Comparison of ENCODE assay signal across 24 cellular contexts in genomic region chr3:176647988-176648387, GRCh38.
A peak's percentile ranks its signal among the peaks of the same experiment; 100 is the strongest.
DNase-seq lines count a peak whose midpoint lies in the region; ATAC-seq, FAIRE-seq and TF ChIP-seq lines count a peak whose summit lies in the region.
"Had no signal": no experiment of that assay in that cellular context is flagged by ENCODE, and none has a peak within 500 bp of the region (broad histone marks: within the 10 kb centered on the region; RNA-seq: fewer than 3 reads in every experiment).

No MANE protein-coding gene starts in this region.

- intact Hi-C loops in HepG2 (cut with micrococcal nuclease; ENCODE audit: unreplicated experiment) (no loop called here), right lobe of liver (cut with DNase I) (no loop called here), K562 (cut with micrococcal nuclease) (no loop called here)

- FAIRE-seq in HepG2 (lab: Jason Lieb, UNC) (no peak), K562 (lab: Jason Lieb, UNC) (no peak)
- FAIRE-seq: GM12878, GM12892, GM18507 had no signal

- H3K27ac ChIP-seq in HepG2 (ENCODE audit: extremely low read length, insufficient read depth, low read length) (no peak overlapping the region), right lobe of liver (no peak overlapping the region), K562 (ENCODE audit: extremely low read depth, low read depth, low read length) (no peak overlapping the region)
- H3K27ac ChIP-seq: 22Rv1, BLaER1 had no signal

- H3K36me3 ChIP-seq in HepG2 (replicated peaks in 1 of 2; ENCODE audit: control insufficient read depth in 1 of 2, insufficient read depth in 2 of 2, low read length in 2 of 2) (no peaks in the 10 kb centered on the region), right lobe of liver (no peaks in the 10 kb centered on the region), K562 (ENCODE audit: control insufficient read depth, insufficient read depth, low read length) (no peaks in the 10 kb centered on the region)
- H3K36me3 ChIP-seq: BE2C, BLaER1 had no signal

- H3K9me3 ChIP-seq in HepG2 (ENCODE audit: low read length) (no peaks in the 10 kb centered on the region), right lobe of liver (no peaks in the 10 kb centered on the region), K562 (replicated peaks; ENCODE audit: control insufficient read depth, insufficient read depth, low read depth, low read length) (no peaks in the 10 kb centered on the region)
- H3K9me3 ChIP-seq: BE2C, BLaER1 had no signal

- TF ChIP-seq POLR2A in HepG2 (IDR thresholded peaks at IDR 0.05; ENCODE audit: insufficient read depth in 1 of 2, low read depth in 2 of 2, low read length in 2 of 2), result no peak
- no peak for TF ChIP-seq POLR2A in right lobe of liver (IDR thresholded peaks at IDR 0.05)
- no peak for TF ChIP-seq POLR2A in K562 (conservative IDR thresholded peaks at IDR 0.05)

- no peaks in the 10 kb centered on the region for H4K20me1 ChIP-seq in HepG2 (ENCODE audit: insufficient read depth, low read length)
- no peaks in the 10 kb centered on the region for H4K20me1 ChIP-seq in K562 (replicated peaks; ENCODE audit: control insufficient read depth, insufficient read depth, low read length)
- H4K20me1 ChIP-seq: BLaER1 had no signal

- TF ChIP-seq RAD21 in HepG2 (CRISPR knock-in tag; IDR thresholded peaks at IDR 0.05) (no peak), K562 (CRISPR knock-in tag; conservative IDR thresholded peaks at IDR 0.05 in 1 of 2, IDR thresholded peaks at IDR 0.05 in 1 of 2) (no peak)

- H3K79me2 ChIP-seq in HepG2 (ENCODE audit: insufficient read depth, low read length) (no peaks in the 10 kb centered on the region), K562 (ENCODE audit: control insufficient read depth, insufficient read depth, low read length) (no peaks in the 10 kb centered on the region)

- H3K4me3 ChIP-seq in HepG2 (replicated peaks in 1 of 3; ENCODE audit: insufficient read depth in 1 of 3, low read depth in 2 of 3, low read length in 3 of 3) (no peak overlapping the region), right lobe of liver (no peak overlapping the region), K562 (no peak overlapping the region)
- H3K4me3 ChIP-seq: BLaER1, GM12878 had no signal

- H3K4me2 ChIP-seq in HepG2 (ENCODE audit: low read depth, low read length) (no peak overlapping the region), K562 (ENCODE audit: insufficient read depth, low read length) (no peak overlapping the region)
- H3K4me2 ChIP-seq: BLaER1 had no signal

- DNase-seq in HepG2 (ENCODE audit: low spot score) (no peak), right lobe of liver (no peak), K562 (ENCODE audit: extremely low read depth in 1 of 4, low spot score in 3 of 4) (no peak), NCI-H2227 treated with DMSO at 0.1 percent for 48 hours (lab: John Stamatoyannopoulos, UW) (no peak)
- DNase-seq: ACHN; BE2C; C1 segment of cervical spinal cord; CD4-positive, alpha-beta memory T cell; CD4-positive, CD25-positive, alpha-beta regulatory T cell; CD8-positive, alpha-beta memory T cell; COR-L47; DMS 273 treated with DMSO at 0.1 percent for 48 hours; DMS153; DMS53; DMS79; DND-41; EL; GDM1 had no signal

- no peak for TF ChIP-seq CTCF in HepG2 (CRISPR knock-in tag; IDR thresholded peaks at IDR 0.05)
- no peak for TF ChIP-seq CTCF in right lobe of liver (IDR thresholded peaks at IDR 0.05)
- TF ChIP-seq CTCF in K562 (IDR thresholded peaks at IDR 0.05 in 2 of 3, conservative IDR thresholded peaks at IDR 0.05 in 1 of 3; ENCODE audit: insufficient read depth in 2 of 3, low read depth in 1 of 3, low read length in 3 of 3), result no peak

- H3K4me1 ChIP-seq in HepG2 (ENCODE audit: insufficient read depth, low read length) (no peaks in the 10 kb centered on the region), right lobe of liver (no peaks in the 10 kb centered on the region), K562 (replicated peaks in 1 of 2; ENCODE audit: control insufficient read depth in 2 of 2, insufficient read depth in 2 of 2, low read length in 2 of 2) (no peaks in the 10 kb centered on the region)
- H3K4me1 ChIP-seq: BE2C, BLaER1 had no signal

- BruUV-seq in HepG2 (replicated peaks; lab: Mats Ljungman, UMichigan) (no TSS peak), K562 (replicated peaks; lab: Mats Ljungman, UMichigan) (no TSS peak)

- H2AFZ ChIP-seq in HepG2 (ENCODE audit: low read length) (no peak overlapping the region), K562 (ENCODE audit: low read depth, low read length) (no peak overlapping the region)

- ATAC-seq in HepG2 (no peak), right lobe of liver (no peak), K562 (no peak), GM19463 (IDR thresholded peaks at IDR 0.05; ENCODE audit: unreplicated experiment) (no peak)
- ATAC-seq: GM12878 had no signal

- CTCF ChIA-PET in HepG2 (lab: Yijun Ruan, JAX; ENCODE audit: low intra/inter-chr PET ratio, low total read pairs), result no interaction called here
- CTCF ChIA-PET in K562 (lab: Yijun Ruan, JAX; ENCODE audit: low intra/inter-chr PET ratio), result no interaction called here

- H3K9ac ChIP-seq in HepG2 (ENCODE audit: insufficient read depth, low read depth, low read length) (no peak overlapping the region), K562 (ENCODE audit: insufficient read depth in 1 of 2, low read depth in 2 of 2, low read length in 2 of 2) (no peak overlapping the region)
- H3K9ac ChIP-seq: BLaER1 had no signal

- in situ Hi-C loops in HepG2 (cut with HindIII; ENCODE audit: extremely low pct_ligation_motif_present, low pct_unique_long_range_greater_than_20kb), result no loop called here
- in situ Hi-C loops in K562 (cut with MboI), result no loop called here

- POLR2A ChIA-PET in HepG2 (lab: Yijun Ruan, JAX), result no interaction called here
- POLR2A ChIA-PET in K562 (lab: Yijun Ruan, JAX), result no interaction called here

- TF ChIP-seq EP300 in HepG2 (IDR thresholded peaks at IDR 0.05; ENCODE audit: low read depth in 2 of 2, low read length in 2 of 2), result no peak
- no peak for TF ChIP-seq EP300 in HepG2 (CRISPR knock-in tag; IDR thresholded peaks at IDR 0.05; ENCODE audit: borderline replicate concordance)
- TF ChIP-seq EP300 in K562 (IDR thresholded peaks at IDR 0.05; ENCODE audit: low read length), result no peak

- no peaks in the 10 kb centered on the region for H3K9me1 ChIP-seq in K562 (ENCODE audit: control insufficient read depth, insufficient read depth, low read length)

- no peaks in the 10 kb centered on the region for H3K27me3 ChIP-seq in HepG2 (ENCODE audit: control insufficient read depth in 1 of 2, insufficient read depth in 2 of 2, low read length in 2 of 2)
- no peaks in the 10 kb centered on the region for H3K27me3 ChIP-seq in right lobe of liver
- no peaks in the 10 kb centered on the region for H3K27me3 ChIP-seq in K562 (ENCODE audit: control insufficient read depth in 2 of 2, insufficient read depth in 2 of 2, low read length in 2 of 2)
- H3K27me3 ChIP-seq: BE2C, BLaER1 had no signal

TF ChIP-seq in HepG2, 621 proteins besides CTCF, POLR2A, EP300 and RAD21:
- TF ChIP-seq MAFK (conservative IDR thresholded peaks at IDR 0.05 in 1 of 2, IDR thresholded peaks at IDR 0.05 in 1 of 2; ENCODE audit: low read length in 2 of 2) (peak; percentile 89 to 96), U2AF1 (optimal IDR thresholded peaks at IDR 0.05; ENCODE audit: low read depth, low read length) (no peak), MAFF (IDR thresholded peaks at IDR 0.05; ENCODE audit: low read depth, low read length) (peak; percentile 94)
TF ChIP-seq in HepG2: peak in this region for 2.

TF ChIP-seq in K562, 482 proteins besides CTCF, POLR2A, EP300 and RAD21:
- peak; percentile 79 for TF ChIP-seq MAFG (tag; conservative IDR thresholded peaks at IDR 0.05)
- TF ChIP-seq NEUROD1 (IDR thresholded peaks at IDR 0.05; ENCODE audit: borderline replicate concordance, low read depth, low read length, partially characterized antibody), result no peak
- TF ChIP-seq SRF (CRISPR knock-in tag; IDR thresholded peaks at IDR 0.05), result no peak
- TF ChIP-seq ZEB2 (IDR thresholded peaks at IDR 0.05), result no peak
- TF ChIP-seq TSHZ1 (CRISPR knock-in tag; IDR thresholded peaks at IDR 0.05), result no peak
- TF ChIP-seq CHD1 (IDR thresholded peaks at IDR 0.05; ENCODE audit: low read length), result no peak
- no peak for TF ChIP-seq STAT5B (CRISPR knock-in tag; IDR thresholded peaks at IDR 0.05)
- no peak for TF ChIP-seq CBX5 (IDR thresholded peaks at IDR 0.05; ENCODE audit: borderline replicate concordance, low read depth)
- TF ChIP-seq MAFF (IDR thresholded peaks at IDR 0.05; ENCODE audit: low read length), result peak; percentile 90
- TF ChIP-seq ZNF133 (CRISPR knock-in tag; IDR thresholded peaks at IDR 0.05), result no peak
- no peak for TF ChIP-seq POLR2G (IDR thresholded peaks at IDR 0.05; ENCODE audit: low read depth, low read length)
- TF ChIP-seq MAFK (IDR thresholded peaks at IDR 0.05; ENCODE audit: low read length), result peak; percentile 94
- peak; percentile 90 for TF ChIP-seq ZNF316 (IDR thresholded peaks at IDR 0.05)
- TF ChIP-seq C11orf30 (IDR thresholded peaks at IDR 0.05; ENCODE audit: low read depth), result peak; percentile 73

Comparison
In these comparisons a context has a peak if more than half of its experiments do, and no peak if none do; other contexts are left out.
1. Of the 241 proteins assayed by ChIP-seq in both HepG2 and K562: peak only in HepG2: none; only in K562: MAFG; in both: MAFF and MAFK; in neither: 238.